ENCODE assay signal across 9 cellular contexts in genomic region chr22:45863981-45864751, GRCh38.
A peak's percentile ranks its signal among the peaks of the same experiment; 100 is the strongest.
DNase-seq lines count a peak whose midpoint lies in the region; ATAC-seq and TF ChIP-seq lines count a peak whose summit lies in the region.
"Had no signal": no experiment of that assay in that cellular context is flagged by ENCODE, and none has a peak within 500 bp of the region (broad histone marks: within the 10 kb centered on the region; RNA-seq: fewer than 3 reads in every experiment).

No MANE protein-coding gene starts in this region.

- intact Hi-C loops in dorsolateral prefrontal cortex (cut with DNase I), result loop anchor here (10.0 kb wide), 2 partner anchors 219 to 289 kb away; no protein-coding TSS in a partner anchor

- no peaks in the 10 kb centered on the region for H3K79me1 ChIP-seq in mesenchymal stem cell (replicated peaks; ENCODE audit: low read length, poor library complexity, severe bottlenecking)

- no peak overlapping the region for H3K4me3 Mint-ChIP-seq in activated CD4-positive, alpha-beta T cell treated with anti-CD3 and anti-CD28 coated beads, Interleukin-2, amount 10 ng/mL, durations not matched to agents 7 days and 5 days

- no peak overlapping the region for H3K4me3 ChIP-seq in dorsolateral prefrontal cortex
- H3K4me3 ChIP-seq in mesenchymal stem cell (ENCODE audit: insufficient read depth in 1 of 2, low read depth in 1 of 2, low read length in 2 of 2), result no peak overlapping the region
- H3K4me3 ChIP-seq: skin epidermis had no signal

- no peak for ATAC-seq in GM21737 (IDR thresholded peaks at IDR 0.05; ENCODE audit: unreplicated experiment)

- H3K27ac Mint-ChIP-seq in activated CD4-positive, alpha-beta T cell treated with anti-CD3 and anti-CD28 coated beads, Interleukin-2, amount 10 ng/mL, durations not matched to agents 7 days and 5 days, result no peak overlapping the region

- H3K27me3 ChIP-seq in dorsolateral prefrontal cortex (peaks cover 0 to 16% (median 2%) of the 10 kb centered on the region in 45 donors), mesenchymal stem cell (ENCODE audit: control insufficient read depth in 1 of 2, insufficient read depth in 1 of 2, low read length in 2 of 2) (peaks cover 19 to 57% of the 10 kb centered on the region in 2 experiments)

- no peak overlapping the region for H3K4me2 ChIP-seq in mesenchymal stem cell (ENCODE audit: low read length, poor library complexity, severe bottlenecking)

- CTCF ChIA-PET in activated CD4-positive, alpha-beta T cell treated with anti-CD3 and anti-CD28 coated beads, Interleukin-2, amount 10 ng/mL, durations not matched to agents 7 days and 5 days (lab: Charles Lee), result interaction anchor here (0.6 to 1.3 kb wide), 7 partner anchors 33 to 224 kb away, joined by 3 to 4 read pairs (median 3); no protein-coding TSS in a partner anchor

- H3K9me3 Mint-ChIP-seq in activated CD4-positive, alpha-beta T cell treated with anti-CD3 and anti-CD28 coated beads, Interleukin-2, amount 10 ng/mL, durations not matched to agents 7 days and 5 days, result no peaks in the 10 kb centered on the region

- H3K27ac ChIP-seq in dorsolateral prefrontal cortex (peak overlapping the region in 7 of 59 donors; percentile 26 to 77 (median 37)), mesenchymal stem cell (ENCODE audit: low read length, poor library complexity, severe bottlenecking) (peak overlapping the region; percentile 6)

- POLR2A ChIA-PET in activated CD4-positive, alpha-beta T cell treated with anti-CD3 and anti-CD28 coated beads, Interleukin-2, amount 10 ng/mL, durations not matched to agents 7 days and 5 days (lab: Charles Lee), result no interaction called here

- H3K4me1 ChIP-seq in mesenchymal stem cell (ENCODE audit: control insufficient read depth, insufficient read depth, low read depth, low read length), result peaks cover 38% of the 10 kb centered on the region

- no peak overlapping the region for H3K18ac ChIP-seq in mesenchymal stem cell (ENCODE audit: low read depth in 1 of 2, low read length in 2 of 2)

- peak overlapping the region in 1 of 2 experiments; percentile 43 for H3K23ac ChIP-seq in mesenchymal stem cell (ENCODE audit: low read length in 2 of 2)

- H2BK12ac ChIP-seq in mesenchymal stem cell (ENCODE audit: low read length in 2 of 2), result no peak overlapping the region

- no peaks in the 10 kb centered on the region for H3K9me3 ChIP-seq in mesenchymal stem cell (ENCODE audit: control insufficient read depth, low read length)

- H2AK5ac ChIP-seq in mesenchymal stem cell (ENCODE audit: low read length, severe bottlenecking), result no peak overlapping the region

- H3K36me3 Mint-ChIP-seq in activated CD4-positive, alpha-beta T cell treated with anti-CD3 and anti-CD28 coated beads, Interleukin-2, amount 10 ng/mL, durations not matched to agents 7 days and 5 days (ENCODE audit: low read depth), result no peaks in the 10 kb centered on the region

- H3K4ac ChIP-seq in mesenchymal stem cell (ENCODE audit: low read depth in 1 of 2, low read length in 2 of 2), result no peak overlapping the region

- H2BK120ac ChIP-seq in mesenchymal stem cell (ENCODE audit: low read depth, low read length), result no peak overlapping the region

- peak overlapping the region; percentile 19 for H3K9ac ChIP-seq in mesenchymal stem cell (ENCODE audit: low read length)

- no peak overlapping the region for H2AFZ ChIP-seq in mesenchymal stem cell (ENCODE audit: low read depth, low read length)

- peaks cover 0 to 25% of the 10 kb centered on the region in 2 experiments for H3K36me3 ChIP-seq in mesenchymal stem cell (ENCODE audit: control insufficient read depth in 1 of 2, insufficient read depth in 2 of 2, low read depth in 1 of 2, low read length in 2 of 2)

- H3K4me1 Mint-ChIP-seq in activated CD4-positive, alpha-beta T cell treated with anti-CD3 and anti-CD28 coated beads, Interleukin-2, amount 10 ng/mL, durations not matched to agents 7 days and 5 days, result peaks cover 6% of the 10 kb centered on the region

- H3K14ac ChIP-seq in mesenchymal stem cell (ENCODE audit: low read length in 2 of 2), result no peak overlapping the region

- peak overlapping the region; percentile 70 for H2BK15ac ChIP-seq in mesenchymal stem cell (ENCODE audit: low read depth, poor library complexity, severe bottlenecking)

- H2BK5ac ChIP-seq in mesenchymal stem cell (ENCODE audit: low read depth, low read length, poor library complexity, severe bottlenecking), result no peak overlapping the region

- DNase-seq in A172 (ENCODE audit: low spot score) (peak; percentile 39), GM19238 (ENCODE audit: insufficient read length, low spot score) (peak; percentile 71), NCI-H510A (lab: John Stamatoyannopoulos, UW) (peak; percentile 63), dorsolateral prefrontal cortex (peak in 7 of 10 donors; percentile 61 to 75 (median 70)), mesenchymal stem cell (peak; percentile 77)
- peak; percentile 73 for DNase-seq in activated CD4-positive, alpha-beta T cell treated with anti-CD3 and anti-CD28 coated beads, Interleukin-2, amount 10 ng/mL, durations not matched to agents 7 days and 5 days
- DNase-seq in stimulated activated CD8-positive, alpha-beta memory T cell treated with anti-CD3 and anti-CD28 coated beads, Interleukin-15, amount 100 ng/mL, for 48 hours (ENCODE audit: low read depth in 2 of 2), result peak; percentile 58 to 65

- TF ChIP-seq CTCF in dorsolateral prefrontal cortex (IDR thresholded peaks at IDR 0.05 in 54 of 56, conservative IDR thresholded peaks at IDR 0.05 in 2 of 56; ENCODE audit: low read depth in 1 of 56, partially characterized antibody in 56 of 56), result peak; percentile 70 to 96 (median 88)

- peak overlapping the region; percentile 31 for H4K8ac ChIP-seq in mesenchymal stem cell (ENCODE audit: low read length)

- peaks cover 46% of the 10 kb centered on the region for H3K27me3 Mint-ChIP-seq in activated CD4-positive, alpha-beta T cell treated with anti-CD3 and anti-CD28 coated beads, Interleukin-2, amount 10 ng/mL, durations not matched to agents 7 days and 5 days

- no peak overlapping the region for H4K91ac ChIP-seq in mesenchymal stem cell (ENCODE audit: low read length)

- WGBS in mesenchymal stem cell, result 39% methylated on average over 16 of the region's 19 CpGs
